Comparison of ENCODE assay signal across 31 cellular contexts in the genomic region with DNA sequence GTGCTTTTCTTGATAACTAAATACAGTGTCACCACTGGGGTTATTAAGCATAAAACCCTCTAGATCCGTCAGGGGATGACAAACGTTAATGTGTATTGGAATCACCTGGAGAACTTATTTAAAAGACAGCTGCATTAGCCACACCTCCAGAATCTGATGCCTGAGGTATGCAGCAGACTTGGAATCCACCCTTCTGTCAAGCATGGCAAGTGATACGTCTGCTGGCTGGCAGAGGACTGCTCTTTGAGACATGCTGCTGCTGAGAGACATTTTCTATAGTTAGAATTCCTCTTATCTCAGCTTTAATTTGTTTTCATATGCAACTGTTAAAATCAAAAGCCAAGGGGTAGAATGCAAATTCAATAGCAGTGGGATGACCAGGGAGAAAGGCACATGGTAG.
DNase-seq lines count a peak whose midpoint lies in the region; ATAC-seq, FAIRE-seq and TF ChIP-seq lines count a peak whose summit lies in the region.
"Had no signal": no experiment of that assay in that cellular context is flagged by ENCODE, and none has a peak within 500 bp of the region (broad histone marks: within the 10 kb centered on the region; RNA-seq: fewer than 3 reads in every experiment).

No MANE protein-coding gene starts in this region.

- ATAC-seq in GM23338, result peak; percentile 82
- ATAC-seq: gastroesophageal sphincter, left colon had no signal

- H3K4me3 ChIP-seq in GM23338 (peak overlapping the region; percentile 8; the same call in 1 of the 2 replicates), HUES48 (ENCODE audit: low read depth, low read length) (no peak overlapping the region; the same call in 1 of the 2 replicates), H1 (ENCODE audit: extremely low read depth in 1 of 4, insufficient read depth in 2 of 4, low read depth in 3 of 4, low read length in 4 of 4) (no peak overlapping the region; a peak in 1 of 8 replicates), osteoblast (ENCODE audit: insufficient read depth, low read length) (no peak overlapping the region)
- H3K4me3 ChIP-seq: BLaER1 treated with 17β-estradiol and CSF1 and Interleukin-3, amounts not matched to agents 10 nM and 100 nM; gastroesophageal sphincter; thoracic aorta had no signal

- H2AFZ ChIP-seq in GM23338 (peak overlapping the region; percentile 35; the same call in 1 of the 2 replicates), H1 (ENCODE audit: low read length) (0 out of 2 replicates have a peak overlapping the region, but pooled peaks have one; percentile 45), osteoblast (ENCODE audit: low read length) (no peak overlapping the region)

- H3K79me2 ChIP-seq in GM23338 (replicated peaks; ENCODE audit: insufficient read depth) (no peaks in the 10 kb centered on the region), H1 (ENCODE audit: control insufficient read depth in 1 of 2, insufficient read depth in 2 of 2, low read length in 2 of 2) (no peaks in the 10 kb centered on the region), osteoblast (ENCODE audit: insufficient read depth, low read length) (no peaks in the 10 kb centered on the region)

- no peak overlapping the region for H3K4ac ChIP-seq in H1 (replicated peaks; ENCODE audit: insufficient read length, low read depth, low read length)

- H3F3A ChIP-seq in GM23338 (replicated peaks; ENCODE audit: low read depth), result no peaks in the 10 kb centered on the region

- H3K23ac ChIP-seq in H1 (ENCODE audit: insufficient read length), result no peak overlapping the region

- CTCF ChIA-PET in H1 (lab: Charles Lee; ENCODE audit: partially characterized antibody), result interaction anchor here (1.7 to 2.8 kb wide), 2 partner anchors 10 to 379 kb away, joined by 4 to 10 read pairs; no protein-coding TSS in a partner anchor

- no peak for TF ChIP-seq EP300 in H1 (IDR thresholded peaks at IDR 0.05; ENCODE audit: borderline replicate concordance in 1 of 2, low read depth in 2 of 2, low read length in 2 of 2)

- H2AK5ac ChIP-seq in H1 (ENCODE audit: low read depth, low read length), result no peak overlapping the region

- no peak for TF ChIP-seq RAD21 in H1 (IDR thresholded peaks at IDR 0.05 in 1 of 2, conservative IDR thresholded peaks at IDR 0.05 in 1 of 2; ENCODE audit: low read depth in 2 of 2, low read length in 2 of 2)

- no peak overlapping the region for H3K56ac ChIP-seq in H1 (replicated peaks; ENCODE audit: insufficient read length, low read depth, low read length)

- H2BK15ac ChIP-seq in H1 (ENCODE audit: low read length), result no peak overlapping the region

- 29% methylated on average over 3 of the region's 3 CpGs; no CpG with 5 or more reads in 1 of the 2 experiments for whole genome bisulfite sequencing in H1 (ENCODE audit: extremely low coverage in 1 of 2, insufficient coverage in 1 of 2, insufficient read length in 1 of 2, insufficient replicate concordance in 2 of 2, low coverage in 1 of 2, low lambda C conversion rate in 2 of 2, missing lambda C conversion rate in 1 of 2), 2 experiments

- H3K4me2 ChIP-seq in GM23338, result peak overlapping the region; percentile 8
- H3K4me2 ChIP-seq in H1 (ENCODE audit: insufficient read depth in 1 of 2, low read depth in 2 of 2, low read length in 2 of 2), result peak overlapping the region in 1 of 2 experiments; percentile 46; a peak in 2 of 4 replicates
- no peak overlapping the region for H3K4me2 ChIP-seq in osteoblast (ENCODE audit: insufficient read depth, low read length)
- H3K4me2 ChIP-seq: BLaER1 treated with 17β-estradiol and CSF1 and Interleukin-3, amounts not matched to agents 10 nM and 100 nM; KMS-11 had no signal

- no peaks in the 10 kb centered on the region for H3K36me3 Mint-ChIP-seq in GM23338 (ENCODE audit: low read depth)
- H3K36me3 Mint-ChIP-seq: activated naive CD8-positive, alpha-beta T cell treated with anti-CD3 and anti-CD28 coated beads, Interleukin-2, amount 10 ng/mL, durations not matched to agents 7 days and 5 days had no signal

- H3K18ac ChIP-seq in H1 (ENCODE audit: extremely low read depth, low read length), result no peak overlapping the region; the same call in 1 of the 2 replicates

- no peak overlapping the region for H4K91ac ChIP-seq in H1 (replicated peaks; ENCODE audit: insufficient read length, low read length)

- H3K23me2 ChIP-seq in H1 (ENCODE audit: low read depth, low read length), result no peaks in the 10 kb centered on the region

- H2BK120ac ChIP-seq in H1 (replicated peaks; ENCODE audit: low read depth, low read length), result no peak overlapping the region

- 0 out of 2 replicates have a peak overlapping the region, but pooled peaks have one; percentile 10 for H3K27ac Mint-ChIP-seq in GM23338
- H3K27ac Mint-ChIP-seq: activated naive CD8-positive, alpha-beta T cell treated with anti-CD3 and anti-CD28 coated beads, Interleukin-2, amount 10 ng/mL, durations not matched to agents 7 days and 5 days; stimulated activated naive CD8-positive, alpha-beta T cell treated with anti-CD3 and anti-CD28 coated beads, Interleukin-15, Interleukin-2, amounts not matched to agents 100 ng/mL and 50 ng/mL, for 24 hours; T-helper 2 cell treated with Interferon-gamma antibody and Interleukin-4, amounts not matched to agents 5 μg/mL and 100 μg/mL, for 36 hours had no signal

- no peak overlapping the region for H2BK12ac ChIP-seq in H1 (ENCODE audit: low read depth, low read length)

- 0 out of 2 replicates have a peak overlapping the region, but pooled peaks have one; percentile 34 for H2BK20ac ChIP-seq in H1 (ENCODE audit: low read length)

- no peaks in the 10 kb centered on the region for H4K20me1 ChIP-seq in GM23338 (replicated peaks; ENCODE audit: insufficient read depth)
- H4K20me1 ChIP-seq in H1 (replicated peaks in 1 of 2; ENCODE audit: control insufficient read depth in 1 of 2, insufficient read depth in 2 of 2, low read length in 2 of 2), result no peaks in the 10 kb centered on the region
- H4K20me1 ChIP-seq in osteoblast (ENCODE audit: insufficient read depth, low read length), result no peaks in the 10 kb centered on the region
- H4K20me1 ChIP-seq: BLaER1 treated with 17β-estradiol and CSF1 and Interleukin-3, amounts not matched to agents 10 nM and 100 nM had no signal

- TF ChIP-seq CTCF in GM23338 (conservative IDR thresholded peaks at IDR 0.05; ENCODE audit: low read depth in 2 of 2), result no peak
- no peak for TF ChIP-seq CTCF in H1 (IDR thresholded peaks at IDR 0.05; ENCODE audit: control extremely low read depth in 1 of 3, insufficient read depth in 1 of 3, low read depth in 1 of 3, low read length in 3 of 3)
- TF ChIP-seq CTCF in osteoblast (IDR thresholded peaks at IDR 0.05; ENCODE audit: extremely low read depth, low read depth, low read length), result no peak

- no peak overlapping the region for H3K4me3 Mint-ChIP-seq in GM23338
- H3K4me3 Mint-ChIP-seq: activated naive CD8-positive, alpha-beta T cell treated with anti-CD3 and anti-CD28 coated beads, Interleukin-2, amount 10 ng/mL, durations not matched to agents 7 days and 5 days; stimulated activated naive CD8-positive, alpha-beta T cell treated with anti-CD3 and anti-CD28 coated beads, Interleukin-15, Interleukin-2, amounts not matched to agents 100 ng/mL and 50 ng/mL, for 24 hours; T-helper 2 cell treated with Interferon-gamma antibody and Interleukin-4, amounts not matched to agents 5 μg/mL and 100 μg/mL, for 36 hours had no signal

- H3K27ac ChIP-seq in GM23338 (ENCODE audit: low read depth) (peak overlapping the region; percentile 52; the same call in 1 of the 2 replicates), HUES48 (ENCODE audit: low read depth, low read length) (peak overlapping the region; percentile 9), H1 (ENCODE audit: low read depth, low read length) (no peak overlapping the region), osteoblast (ENCODE audit: low read depth, low read length) (no peak overlapping the region)
- H3K27ac ChIP-seq: BLaER1 treated with 17β-estradiol and CSF1 and Interleukin-3, amounts not matched to agents 10 nM and 100 nM; gastroesophageal sphincter; KMS-11; thoracic aorta had no signal

- POLR2A ChIA-PET in H1 (lab: Charles Lee; ENCODE audit: partially characterized antibody), result no interaction called here

- peaks cover 44% of the 10 kb centered on the region for H3K4me1 ChIP-seq in GM23338 (ENCODE audit: insufficient read depth)
- H3K4me1 ChIP-seq in HUES48 (ENCODE audit: control insufficient read depth, insufficient read depth, low read length), result peaks cover 38% of the 10 kb centered on the region
- peaks cover 4 to 13% (median 6%) of the 10 kb centered on the region in 4 experiments; a peak in 3 of 7 replicates for H3K4me1 ChIP-seq in H1 (replicated peaks in 1 of 4; ENCODE audit: control insufficient read depth in 3 of 4, insufficient read depth in 4 of 4, low read length in 3 of 4)
- H3K4me1 ChIP-seq in osteoblast (ENCODE audit: insufficient read depth, low read length), result no peaks in the 10 kb centered on the region
- H3K4me1 ChIP-seq: gastroesophageal sphincter had no signal

- no peaks in the 10 kb centered on the region for H3K27me3 ChIP-seq in GM23338 (ENCODE audit: insufficient read depth)
- H3K27me3 ChIP-seq in HUES48 (ENCODE audit: control insufficient read depth, insufficient read depth, low read length), result no peaks in the 10 kb centered on the region
- no peaks in the 10 kb centered on the region for H3K27me3 ChIP-seq in H1 (replicated peaks in 1 of 4; ENCODE audit: control insufficient read depth in 3 of 4, extremely low read depth in 1 of 4, insufficient read depth in 3 of 4, low read length in 3 of 4)
- H3K27me3 ChIP-seq in osteoblast (ENCODE audit: insufficient read depth, low read length), result no peaks in the 10 kb centered on the region
- H3K27me3 ChIP-seq: BLaER1 treated with 17β-estradiol and CSF1 and Interleukin-3, amounts not matched to agents 10 nM and 100 nM; gastroesophageal sphincter had no signal

- H3K9me3 ChIP-seq in HUES48 (ENCODE audit: control insufficient read depth, insufficient read depth, low read length), result no peaks in the 10 kb centered on the region
- no peaks in the 10 kb centered on the region for H3K9me3 ChIP-seq in H1 (ENCODE audit: insufficient read depth in 2 of 2, low read depth in 1 of 2, low read length in 1 of 2)
- no peaks in the 10 kb centered on the region for H3K9me3 ChIP-seq in osteoblast (ENCODE audit: low read depth, low read length)
- H3K9me3 ChIP-seq: BLaER1 treated with 17β-estradiol and CSF1 and Interleukin-3, amounts not matched to agents 10 nM and 100 nM; gastroesophageal sphincter; thoracic aorta had no signal

- H3K36me3 ChIP-seq in GM23338 (ENCODE audit: insufficient read depth), result no peaks in the 10 kb centered on the region
- H3K36me3 ChIP-seq in HUES48 (ENCODE audit: control insufficient read depth, insufficient read depth, low read length), result no peaks in the 10 kb centered on the region
- no peaks in the 10 kb centered on the region for H3K36me3 ChIP-seq in H1 (ENCODE audit: control insufficient read depth in 2 of 4, insufficient read depth in 4 of 4, low read length in 3 of 4)
- no peaks in the 10 kb centered on the region for H3K36me3 ChIP-seq in osteoblast (ENCODE audit: insufficient read depth, low read length)
- H3K36me3 ChIP-seq: thoracic aorta had no signal

- no peaks in the 10 kb centered on the region for H3K9me3 Mint-ChIP-seq in GM23338
- H3K9me3 Mint-ChIP-seq: activated naive CD8-positive, alpha-beta T cell treated with anti-CD3 and anti-CD28 coated beads, Interleukin-2, amount 10 ng/mL, durations not matched to agents 7 days and 5 days; stimulated activated naive CD8-positive, alpha-beta T cell treated with anti-CD3 and anti-CD28 coated beads, Interleukin-15, Interleukin-2, amounts not matched to agents 100 ng/mL and 50 ng/mL, for 24 hours; T-helper 2 cell treated with Interferon-gamma antibody and Interleukin-4, amounts not matched to agents 5 μg/mL and 100 μg/mL, for 36 hours had no signal

- H4K8ac ChIP-seq in H1 (ENCODE audit: extremely low read depth, insufficient read depth, low read length), result no peak overlapping the region

- peaks cover 1% of the 10 kb centered on the region for H3K27me3 Mint-ChIP-seq in GM23338 (ENCODE audit: insufficient read depth, low read depth, poor library complexity)
- H3K27me3 Mint-ChIP-seq: activated naive CD8-positive, alpha-beta T cell treated with anti-CD3 and anti-CD28 coated beads, Interleukin-2, amount 10 ng/mL, durations not matched to agents 7 days and 5 days; stimulated activated naive CD8-positive, alpha-beta T cell treated with anti-CD3 and anti-CD28 coated beads, Interleukin-15, Interleukin-2, amounts not matched to agents 100 ng/mL and 50 ng/mL, for 24 hours had no signal

- DNase-seq in GM23338 (ENCODE audit: low spot score) (peak; percentile 60), H1 (ENCODE audit: low read depth in 1 of 2, low spot score in 2 of 2) (no peak), inferior parietal cortex (ENCODE audit: extremely low spot score) (peak; percentile 27), SHP77 treated with DMSO at 0.1 percent for 48 hours (lab: John Stamatoyannopoulos, UW) (no peak), osteoblast (ENCODE audit: insufficient read length, low spot score, missing footprints) (no peak), NCI-H345 (lab: John Stamatoyannopoulos, UW) (no peak)
- DNase-seq: activated CD4-positive, alpha-beta T cell treated with anti-CD3 and anti-CD28 coated beads for 48 hours; activated CD8-positive, alpha-beta memory T cell treated with anti-CD3 and anti-CD28 coated beads for 24 hours; activated effector memory CD4-positive, alpha-beta T cell treated with Interleukin-2 at 50 U/mL for 16 hours; activated naive CD8-positive, alpha-beta T cell treated with anti-CD3 and anti-CD28 coated beads, Interleukin-2, amount 10 ng/mL, durations not matched to agents 7 days and 5 days; central memory CD4-positive, alpha-beta T cell; dermis blood vessel endothelial cell; GDM1; left colon; mesenchymal stem cell; MM.1S; NCI-H1417 treated with DMSO at 0.1 percent for 48 hours; NCI-H748 treated with DMSO at 0.1 percent for 48 hours; nucleus accumbens; OCI-M1 had no signal

- no peak overlapping the region for H4K5ac ChIP-seq in H1 (ENCODE audit: insufficient read length, low read depth, low read length)

- FAIRE-seq in H1 (lab: Jason Lieb, UNC), result peak; percentile 36
- FAIRE-seq: astrocyte, endometrium, HTR-8/SVneo, urothelium cell line had no signal

- peaks cover 51% of the 10 kb centered on the region for H3K4me1 Mint-ChIP-seq in GM23338
- H3K4me1 Mint-ChIP-seq: activated naive CD8-positive, alpha-beta T cell treated with anti-CD3 and anti-CD28 coated beads, Interleukin-2, amount 10 ng/mL, durations not matched to agents 7 days and 5 days had no signal

- H3K9me2 ChIP-seq in GM23338 (ENCODE audit: insufficient read depth), result no peaks in the 10 kb centered on the region

- H3K9ac ChIP-seq in HUES48 (ENCODE audit: low read depth, low read length) (no peak overlapping the region), H1 (replicated peaks in 1 of 4; ENCODE audit: extremely low read depth in 1 of 4, low read depth in 3 of 4, low read length in 3 of 4) (no peak overlapping the region)
- H3K9ac ChIP-seq: BLaER1 treated with 17β-estradiol and CSF1 and Interleukin-3, amounts not matched to agents 10 nM and 100 nM; KMS-11 had no signal

- no peak overlapping the region for H3K14ac ChIP-seq in H1 (ENCODE audit: insufficient read length)

- TF ChIP-seq POLR2A in H1 (IDR thresholded peaks at IDR 0.05; ENCODE audit: control extremely low read depth in 1 of 2, low read depth in 2 of 2, low read length in 2 of 2), result no peak

- H3K79me1 ChIP-seq in H1 (ENCODE audit: low read depth, low read length), result no peaks in the 10 kb centered on the region

- H2BK5ac ChIP-seq in H1 (ENCODE audit: low read depth, low read length), result 0 out of 2 replicates have a peak overlapping the region, but pooled peaks have one; percentile 6

Comparison
In these comparisons a context has a peak if more than half of its experiments do, and no peak if none do; other contexts are left out.
1. DNase-seq: peak in GM23338 (single experiment) and inferior parietal cortex (single experiment); none in H1 (0 of 2), SHP77 treated with DMSO at 0.1 percent for 48 hours (single experiment), osteoblast (single experiment) and NCI-H345 (single experiment).
2. H3K27ac ChIP-seq: peak in GM23338 (single experiment) and HUES48 (single experiment); none in H1 (single experiment) and osteoblast (single experiment).